ENCODE assay signal across 12 cellular contexts in genomic region chr10:102777696-102778530, GRCh38. TPM values are rescaled to one million over a fixed set of nuclear protein-coding genes. Genes with fewer than 3 reads are reported as not detected.
DNase-seq lines count a peak whose midpoint lies in the region; ATAC-seq, FAIRE-seq and TF ChIP-seq lines count a peak whose summit lies in the region.
"Had no signal": no experiment of that assay in that cellular context is flagged by ENCODE, and none has a peak within 500 bp of the region (broad histone marks: within the 10 kb centered on the region; RNA-seq: fewer than 3 reads in every experiment).

No MANE protein-coding gene starts in this region.

- no peak for FAIRE-seq in HTR-8/SVneo (lab: Jason Lieb, UNC)

- 49 to 53% methylated on average over 17 of the region's 17 CpGs for WGBS in tibial nerve, 2 donors

- POLR2A ChIA-PET in naive thymus-derived CD4-positive, alpha-beta T cell (lab: Charles Lee) = no interaction called here

- TF ChIP-seq EP300 in tibial nerve (IDR thresholded peaks at IDR 0.05) = no peak

- H3K36me3 Mint-ChIP-seq in activated T-cell treated with anti-CD3 and anti-CD28 coated beads, Interleukin-2, amount 50 U/mL, for 24 hours (ENCODE audit: low read depth) = peaks cover 29% of the 10 kb centered on the region
- peaks cover 0 to 7% of the 10 kb centered on the region in 2 donors for H3K36me3 Mint-ChIP-seq in activated T-cell treated with anti-CD3 and anti-CD28 coated beads, Interleukin-2, amount 50 U/mL, for 72 hours (ENCODE audit: insufficient read depth in 2 of 2)
- peaks cover 0 to 26% (median 14%) of the 10 kb centered on the region in 5 donors for H3K36me3 Mint-ChIP-seq in naive thymus-derived CD4-positive, alpha-beta T cell

- no peaks in the 10 kb centered on the region for H3K27me3 Mint-ChIP-seq in activated T-cell treated with anti-CD3 and anti-CD28 coated beads, Interleukin-2, amount 50 U/mL, for 24 hours
- H3K27me3 Mint-ChIP-seq in activated T-cell treated with anti-CD3 and anti-CD28 coated beads, Interleukin-2, amount 50 U/mL, for 72 hours (ENCODE audit: low read depth) = no peaks in the 10 kb centered on the region
- H3K27me3 Mint-ChIP-seq in naive thymus-derived CD4-positive, alpha-beta T cell = no peaks in the 10 kb centered on the region

- H3K4me3 Mint-ChIP-seq in activated T-cell treated with anti-CD3 and anti-CD28 coated beads, Interleukin-2, amount 50 U/mL, for 24 hours = no peak overlapping the region
- no peak overlapping the region for H3K4me3 Mint-ChIP-seq in activated T-cell treated with anti-CD3 and anti-CD28 coated beads, Interleukin-2, amount 50 U/mL, for 72 hours
- H3K4me3 Mint-ChIP-seq in naive thymus-derived CD4-positive, alpha-beta T cell = peak overlapping the region in 1 of 10 donors; percentile 1

- peak overlapping the region in 20 of 59 donors; percentile 8 to 64 (median 60) for H3K4me3 ChIP-seq in dorsolateral prefrontal cortex
- no peak overlapping the region for H3K4me3 ChIP-seq in naive thymus-derived CD4-positive, alpha-beta T cell (ENCODE audit: low read length)
- peak overlapping the region in 1 of 4 donors; percentile 51 for H3K4me3 ChIP-seq in tibial nerve

- H3K27me3 ChIP-seq in dorsolateral prefrontal cortex = no peaks in the 10 kb centered on the region
- no peaks in the 10 kb centered on the region for H3K27me3 ChIP-seq in naive thymus-derived CD4-positive, alpha-beta T cell (ENCODE audit: control insufficient read depth in 2 of 2, insufficient read depth in 2 of 2, low read length in 2 of 2)
- H3K27me3 ChIP-seq in tibial nerve = no peaks in the 10 kb centered on the region

- no peaks in the 10 kb centered on the region for H3K9me3 Mint-ChIP-seq in activated T-cell treated with anti-CD3 and anti-CD28 coated beads, Interleukin-2, amount 50 U/mL, for 24 hours
- no peaks in the 10 kb centered on the region for H3K9me3 Mint-ChIP-seq in activated T-cell treated with anti-CD3 and anti-CD28 coated beads, Interleukin-2, amount 50 U/mL, for 72 hours
- no peaks in the 10 kb centered on the region for H3K9me3 Mint-ChIP-seq in naive thymus-derived CD4-positive, alpha-beta T cell

- no peak for TF ChIP-seq CTCF in dorsolateral prefrontal cortex (IDR thresholded peaks at IDR 0.05 in 54 of 56, conservative IDR thresholded peaks at IDR 0.05 in 2 of 56; ENCODE audit: low read depth in 1 of 56, partially characterized antibody in 56 of 56)
- no peak for TF ChIP-seq CTCF in tibial nerve (IDR thresholded peaks at IDR 0.05)

- peaks cover 70% of the 10 kb centered on the region for H3K4me1 Mint-ChIP-seq in activated T-cell treated with anti-CD3 and anti-CD28 coated beads, Interleukin-2, amount 50 U/mL, for 24 hours (ENCODE audit: low read depth)
- H3K4me1 Mint-ChIP-seq in activated T-cell treated with anti-CD3 and anti-CD28 coated beads, Interleukin-2, amount 50 U/mL, for 72 hours (ENCODE audit: low read depth) = peaks cover 70% of the 10 kb centered on the region
- peaks cover 46 to 83% (median 80%) of the 10 kb centered on the region in 7 donors for H3K4me1 Mint-ChIP-seq in naive thymus-derived CD4-positive, alpha-beta T cell

- H3K36me3 ChIP-seq in naive thymus-derived CD4-positive, alpha-beta T cell (ENCODE audit: control insufficient read depth in 2 of 3, insufficient read depth in 3 of 3, low read length in 3 of 3) = peaks cover 0 to 12% (median 0%) of the 10 kb centered on the region in 3 experiments
- no peaks in the 10 kb centered on the region for H3K36me3 ChIP-seq in tibial nerve

- peak overlapping the region; percentile 73 for H3K27ac Mint-ChIP-seq in activated T-cell treated with anti-CD3 and anti-CD28 coated beads, Interleukin-2, amount 50 U/mL, for 24 hours
- H3K27ac Mint-ChIP-seq in activated T-cell treated with anti-CD3 and anti-CD28 coated beads, Interleukin-2, amount 50 U/mL, for 72 hours = no peak overlapping the region
- peak overlapping the region in 7 of 9 donors; percentile 18 to 82 (median 58) for H3K27ac Mint-ChIP-seq in naive thymus-derived CD4-positive, alpha-beta T cell

- DNase-seq in activated T-cell treated with anti-CD3 and anti-CD28 coated beads, Interleukin-2, amount 50 U/mL, for 24 hours = no peak
- DNase-seq in activated T-cell treated with anti-CD3 and anti-CD28 coated beads, Interleukin-2, amount 50 U/mL, for 72 hours = no peak
- DNase-seq in dorsolateral prefrontal cortex (no peak), tibial nerve (ENCODE audit: low spot score in 2 of 2) (no peak), HTR-8/SVneo (ENCODE audit: insufficient read length, low spot score) (no peak)
- no peak for DNase-seq in naive thymus-derived CD4-positive, alpha-beta T cell
- no peak for DNase-seq in activated effector memory CD4-positive, alpha-beta T cell treated with Interleukin-2 at 50 U/mL for 16 hours
- DNase-seq: cortex of kidney, KG1, NCI-H510A had no signal

- peaks cover 7 to 25% of the 10 kb centered on the region in 2 donors for H3K4me1 ChIP-seq in naive thymus-derived CD4-positive, alpha-beta T cell (ENCODE audit: control insufficient read depth in 2 of 2, insufficient read depth in 2 of 2, low read length in 2 of 2)
- peaks cover 0 to 100% (median 86%) of the 10 kb centered on the region in 4 donors for H3K4me1 ChIP-seq in tibial nerve

- peak overlapping the region in 40 of 59 donors; percentile 0 to 95 (median 90) for H3K27ac ChIP-seq in dorsolateral prefrontal cortex
- no peak overlapping the region for H3K27ac ChIP-seq in naive thymus-derived CD4-positive, alpha-beta T cell (ENCODE audit: low read depth, low read length)
- peak overlapping the region; percentile 82 to 97 (median 88) for H3K27ac ChIP-seq in tibial nerve

- TF ChIP-seq POLR2A in tibial nerve (IDR thresholded peaks at IDR 0.05) = no peak

- intact Hi-C loops in dorsolateral prefrontal cortex (cut with DNase I) = no loop called here
- intact Hi-C loops in naive thymus-derived CD4-positive, alpha-beta T cell (cut with micrococcal nuclease) = loop anchor here in 1 of 2 donors (2.0 kb wide), 1 partner anchor 25 kb away; no protein-coding TSS in a partner anchor

- CTCF ChIA-PET in naive thymus-derived CD4-positive, alpha-beta T cell (lab: Charles Lee) = no interaction called here

- H3K9me3 ChIP-seq in naive thymus-derived CD4-positive, alpha-beta T cell (ENCODE audit: control insufficient read depth in 2 of 3, low read length in 3 of 3) = no peaks in the 10 kb centered on the region
- H3K9me3 ChIP-seq in tibial nerve = no peaks in the 10 kb centered on the region

- ATAC-seq in activated T-cell treated with anti-CD3 and anti-CD28 coated beads, Interleukin-2, amount 50 U/mL, for 72 hours (replicated peaks in 1 of 2) = no peak
- no peak for ATAC-seq in naive thymus-derived CD4-positive, alpha-beta T cell
- ATAC-seq in HG02610 (IDR thresholded peaks at IDR 0.05; ENCODE audit: unreplicated experiment) = no peak

RNA-seq across cellular contexts. Expression of gene WBP1L, which starts 34.2 kb away (rescaled TPM):
- 10 to 100 TPM; 19.6 to 20.1 TPM for total RNA-seq in activated T-cell treated with anti-CD3 and anti-CD28 coated beads, Interleukin-2, amount 50 U/mL, for 72 hours
- 10 to 100 TPM; 27.9 to 71.0 (median 38.0) TPM for total RNA-seq in dorsolateral prefrontal cortex
- total RNA-seq in naive thymus-derived CD4-positive, alpha-beta T cell = 10 to 100 TPM; 20.5 to 37.9 (median 34.1) TPM
- 10 to 100 TPM; 19.4 to 30.3 TPM for polyA plus RNA-seq in naive thymus-derived CD4-positive, alpha-beta T cell
- total RNA-seq in tibial nerve = 100 to 1,000 TPM in 3 of 4 donors, 10 to 100 TPM in 1; 89.4 to 191 (median 158) TPM

RNA-seq across cellular contexts. Expression of gene CYP17A1, which starts 59.3 kb away (rescaled TPM):
- not detected for total RNA-seq in activated T-cell treated with anti-CD3 and anti-CD28 coated beads, Interleukin-2, amount 50 U/mL, for 72 hours
- 1 to 10 TPM in 2 of 120 experiments, not detected in 118; 3.8 to 4.8 TPM for total RNA-seq in dorsolateral prefrontal cortex
- not detected for total RNA-seq in naive thymus-derived CD4-positive, alpha-beta T cell
- polyA plus RNA-seq in naive thymus-derived CD4-positive, alpha-beta T cell = not detected
- not detected for total RNA-seq in tibial nerve
- total RNA-seq: T-helper 1 cell treated with Interleukin-12 subunit alpha and Interleukin-12 subunit beta and Interleukin-4 antibody, amounts not matched to agents 30 ng/mL and 1 ng/mL, for 36 hours had no signal
